ENCODE assay signal across 1 cellular context in the genomic region with DNA sequence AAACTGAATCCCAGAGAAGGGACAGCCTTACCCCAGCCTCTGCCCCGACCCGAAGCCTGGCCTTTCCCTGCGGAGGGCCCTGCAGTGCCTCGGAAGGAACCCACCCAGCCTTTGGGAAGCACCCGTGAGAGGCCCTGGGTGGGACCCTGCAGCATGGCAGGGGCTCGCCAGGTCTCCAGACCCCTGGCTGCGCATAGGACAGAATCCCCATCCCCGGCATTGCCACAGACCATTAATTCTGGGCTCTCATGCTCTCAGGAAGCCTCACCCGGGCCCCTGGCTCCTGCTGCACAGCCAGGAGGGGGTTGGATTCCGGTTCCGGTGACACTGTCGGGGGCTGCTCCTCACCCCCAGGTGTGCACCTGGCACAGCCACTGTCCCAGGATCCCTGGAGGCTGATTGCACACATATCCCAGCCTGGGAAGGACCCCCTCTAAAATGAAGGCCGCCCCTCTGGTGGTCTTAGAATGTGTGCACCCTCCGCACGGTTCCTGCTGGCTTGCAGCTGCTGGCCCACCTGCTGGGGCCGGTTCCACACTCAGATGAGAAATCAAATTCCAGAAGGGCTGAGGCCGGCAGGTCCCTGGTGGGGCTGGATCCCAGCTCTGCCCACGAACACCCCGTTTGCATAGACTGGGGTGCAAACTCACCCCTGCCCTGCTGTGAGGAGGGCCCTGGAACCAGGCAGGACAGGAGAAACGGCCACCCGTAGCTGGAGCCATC.
TF ChIP-seq lines count a peak whose summit lies in the region.

No MANE protein-coding gene starts in this region.

TF ChIP-seq in Ishikawa, 13 proteins besides CTCF, POLR2A, EP300 and RAD21:
- peak; percentile 22; the same call in 1 of the 2 replicates for TF ChIP-seq NFIC (IDR thresholded peaks at IDR 0.05)
- TF ChIP-seq, protein P1, sequence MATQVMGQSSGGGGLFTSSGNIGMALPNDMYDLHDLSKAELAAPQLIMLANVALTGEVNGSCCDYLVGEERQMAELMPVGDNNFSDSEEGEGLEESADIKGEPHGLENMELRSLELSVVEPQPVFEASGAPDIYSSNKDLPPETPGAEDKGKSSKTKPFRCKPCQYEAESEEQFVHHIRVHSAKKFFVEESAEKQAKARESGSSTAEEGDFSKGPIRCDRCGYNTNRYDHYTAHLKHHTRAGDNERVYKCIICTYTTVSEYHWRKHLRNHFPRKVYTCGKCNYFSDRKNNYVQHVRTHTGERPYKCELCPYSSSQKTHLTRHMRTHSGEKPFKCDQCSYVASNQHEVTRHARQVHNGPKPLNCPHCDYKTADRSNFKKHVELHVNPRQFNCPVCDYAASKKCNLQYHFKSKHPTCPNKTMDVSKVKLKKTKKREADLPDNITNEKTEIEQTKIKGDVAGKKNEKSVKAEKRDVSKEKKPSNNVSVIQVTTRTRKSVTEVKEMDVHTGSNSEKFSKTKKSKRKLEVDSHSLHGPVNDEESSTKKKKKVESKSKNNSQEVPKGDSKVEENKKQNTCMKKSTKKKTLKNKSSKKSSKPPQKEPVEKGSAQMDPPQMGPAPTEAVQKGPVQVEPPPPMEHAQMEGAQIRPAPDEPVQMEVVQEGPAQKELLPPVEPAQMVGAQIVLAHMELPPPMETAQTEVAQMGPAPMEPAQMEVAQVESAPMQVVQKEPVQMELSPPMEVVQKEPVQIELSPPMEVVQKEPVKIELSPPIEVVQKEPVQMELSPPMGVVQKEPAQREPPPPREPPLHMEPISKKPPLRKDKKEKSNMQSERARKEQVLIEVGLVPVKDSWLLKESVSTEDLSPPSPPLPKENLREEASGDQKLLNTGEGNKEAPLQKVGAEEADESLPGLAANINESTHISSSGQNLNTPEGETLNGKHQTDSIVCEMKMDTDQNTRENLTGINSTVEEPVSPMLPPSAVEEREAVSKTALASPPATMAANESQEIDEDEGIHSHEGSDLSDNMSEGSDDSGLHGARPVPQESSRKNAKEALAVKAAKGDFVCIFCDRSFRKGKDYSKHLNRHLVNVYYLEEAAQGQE (IDR thresholded peaks at IDR 0.05; ENCODE audit: low read depth), result no peak
- TF ChIP-seq, protein P2, sequence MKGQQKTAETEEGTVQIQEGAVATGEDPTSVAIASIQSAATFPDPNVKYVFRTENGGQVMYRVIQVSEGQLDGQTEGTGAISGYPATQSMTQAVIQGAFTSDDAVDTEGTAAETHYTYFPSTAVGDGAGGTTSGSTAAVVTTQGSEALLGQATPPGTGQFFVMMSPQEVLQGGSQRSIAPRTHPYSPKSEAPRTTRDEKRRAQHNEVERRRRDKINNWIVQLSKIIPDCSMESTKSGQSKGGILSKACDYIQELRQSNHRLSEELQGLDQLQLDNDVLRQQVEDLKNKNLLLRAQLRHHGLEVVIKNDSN (IDR thresholded peaks at IDR 0.05), result no peak
- TF ChIP-seq ZBTB7A (IDR thresholded peaks at IDR 0.05; ENCODE audit: low read depth), result peak; percentile 50
- no peak for TF ChIP-seq CEBPB (IDR thresholded peaks at IDR 0.05)
- peak; percentile 33; the same call in 1 of the 2 replicates for TF ChIP-seq TCF12 (IDR thresholded peaks at IDR 0.05; ENCODE audit: low read depth)
- no peak for TF ChIP-seq YY1 (IDR thresholded peaks at IDR 0.05; ENCODE audit: low read depth)
TF ChIP-seq in Ishikawa: peak in this region for 3.
